In the genomic region with DNA sequence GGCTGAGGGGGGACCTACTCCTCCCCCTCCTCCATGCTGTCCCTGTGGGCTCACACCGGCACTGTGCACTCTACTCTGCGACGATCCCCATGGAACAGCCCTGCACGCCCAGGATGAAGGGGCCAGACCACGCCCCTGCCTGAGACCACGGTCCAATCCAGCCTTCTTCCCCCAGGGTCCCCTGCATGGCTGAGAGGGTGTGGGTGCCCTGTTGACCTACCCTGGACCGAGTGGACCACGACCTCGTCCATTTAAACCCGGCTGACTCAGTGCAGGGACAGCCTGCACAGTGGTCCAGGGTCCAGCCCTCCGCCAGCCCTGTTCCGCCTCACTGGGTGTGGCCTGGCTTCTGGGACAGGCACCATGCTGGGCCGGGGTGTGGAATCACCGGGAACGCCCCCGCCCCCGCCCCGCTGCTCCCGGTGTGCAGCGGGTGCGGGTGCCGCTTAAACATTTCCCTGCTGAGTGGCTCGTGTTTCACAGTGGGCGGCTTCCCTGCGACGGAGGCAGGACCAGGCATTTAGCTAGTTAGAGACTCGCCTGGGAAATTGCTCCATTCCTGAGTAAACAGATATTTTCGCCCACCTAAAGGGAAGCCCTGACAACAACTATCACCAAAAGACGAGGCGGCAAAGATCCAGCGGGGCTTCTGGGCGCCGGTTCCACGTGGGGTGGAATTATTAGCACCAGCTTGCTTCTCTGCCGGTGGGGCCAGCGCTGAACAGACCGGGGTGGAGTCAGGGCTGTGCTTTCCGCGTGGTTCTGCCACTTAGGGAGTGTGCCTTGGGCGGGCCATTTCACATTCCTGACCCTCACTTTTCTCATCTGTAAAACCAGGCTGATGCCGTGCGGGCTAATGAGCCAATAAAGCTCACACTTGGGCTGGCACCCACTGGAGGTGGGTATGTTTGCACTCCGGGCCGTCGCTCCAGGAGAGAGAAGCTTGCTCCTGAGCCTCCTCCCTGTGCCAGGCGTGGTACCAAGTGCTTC, we compare ENCODE assay signal across 8 cellular contexts. TPM values are rescaled to one million over a fixed set of nuclear protein-coding genes. Genes with fewer than 3 reads are reported as not detected.
A peak's percentile ranks its signal among the peaks of the same experiment; 100 is the strongest.
DNase-seq lines count a peak whose midpoint lies in the region; ATAC-seq, FAIRE-seq and TF ChIP-seq lines count a peak whose summit lies in the region.

No MANE protein-coding gene starts in this region.

- no peak overlapping the region for H2AFZ ChIP-seq in keratinocyte (ENCODE audit: control insufficient read depth, low read length)

- peaks cover 59% of the 10 kb centered on the region for H3K27me3 Mint-ChIP-seq in activated naive CD8-positive, alpha-beta T cell treated with anti-CD3 and anti-CD28 coated beads for 36 hours
- H3K27me3 Mint-ChIP-seq in natural killer cell (ENCODE audit: low read depth in 2 of 2): peaks cover 13 to 23% of the 10 kb centered on the region in 2 donors

- no peak overlapping the region for H3K9ac ChIP-seq in keratinocyte (ENCODE audit: control insufficient read depth, extremely low read depth, insufficient read depth, low read length)

- no peak for ATAC-seq in natural killer cell
- ATAC-seq in HG02981 (IDR thresholded peaks at IDR 0.05; ENCODE audit: unreplicated experiment): no peak

- H3K4me1 Mint-ChIP-seq in activated naive CD8-positive, alpha-beta T cell treated with anti-CD3 and anti-CD28 coated beads for 36 hours: peaks cover 16% of the 10 kb centered on the region
- no peaks in the 10 kb centered on the region for H3K4me1 Mint-ChIP-seq in natural killer cell

- H3K4me2 ChIP-seq in keratinocyte (ENCODE audit: control insufficient read depth, extremely low read depth, insufficient read depth, low read depth, low read length): peak overlapping the region; percentile 22

- H4K20me1 ChIP-seq in keratinocyte (ENCODE audit: control insufficient read depth, extremely low read depth, insufficient read depth, low read length): no peaks in the 10 kb centered on the region

- TF ChIP-seq CTCF in BE2C (IDR thresholded peaks at IDR 0.05; ENCODE audit: low read depth, low read length) (no peak), keratinocyte (optimal IDR thresholded peaks at IDR 0.05 in 1 of 3, IDR thresholded peaks at IDR 0.05 in 1 of 3, conservative IDR thresholded peaks at IDR 0.05 in 1 of 3; ENCODE audit: extremely low read depth in 1 of 3, insufficient read depth in 2 of 3, low read length in 3 of 3) (no peak), uterus (IDR thresholded peaks at IDR 0.05) (no peak), natural killer cell (IDR thresholded peaks at IDR 0.05) (no peak)

- H3K27ac ChIP-seq in keratinocyte (ENCODE audit: control insufficient read depth, insufficient read depth, low read length): no peak overlapping the region
- no peak overlapping the region for H3K27ac ChIP-seq in uterus

- H3K9me1 ChIP-seq in keratinocyte (ENCODE audit: control insufficient read depth, extremely low read depth, insufficient read depth, low read length): no peaks in the 10 kb centered on the region

- H3K36me3 ChIP-seq in BE2C: peaks cover 51% of the 10 kb centered on the region
- H3K36me3 ChIP-seq in keratinocyte (ENCODE audit: control insufficient read depth in 2 of 2, extremely low read depth in 1 of 2, insufficient read depth in 2 of 2, low read length in 2 of 2): no peaks in the 10 kb centered on the region
- no peaks in the 10 kb centered on the region for H3K36me3 ChIP-seq in uterus

- no peaks in the 10 kb centered on the region for H3K27me3 ChIP-seq in BE2C
- peaks cover 90% of the 10 kb centered on the region for H3K27me3 ChIP-seq in keratinocyte (ENCODE audit: control insufficient read depth, extremely low read depth, insufficient read depth, low read length)
- H3K27me3 ChIP-seq in uterus: peaks cover 0 to 7% of the 10 kb centered on the region in 2 donors

- intact Hi-C loops in uterus (cut with DNase I; ENCODE audit: low total_unique reads) (no loop called here), natural killer cell (cut with micrococcal nuclease) (no loop called here)

- no peaks in the 10 kb centered on the region for H3K36me3 Mint-ChIP-seq in activated naive CD8-positive, alpha-beta T cell treated with anti-CD3 and anti-CD28 coated beads for 36 hours
- H3K36me3 Mint-ChIP-seq in natural killer cell: no peaks in the 10 kb centered on the region

- dilution Hi-C loops in keratinocyte (cut with MboI; ENCODE audit: extremely low pct_ligation_motif_present, low sequenced_read_pairs): no loop called here

- H3K4me3 Mint-ChIP-seq in activated naive CD8-positive, alpha-beta T cell treated with anti-CD3 and anti-CD28 coated beads for 36 hours: no peak overlapping the region
- H3K4me3 Mint-ChIP-seq in natural killer cell: no peak overlapping the region

- H3K9me3 Mint-ChIP-seq in activated naive CD8-positive, alpha-beta T cell treated with anti-CD3 and anti-CD28 coated beads for 36 hours: no peaks in the 10 kb centered on the region
- no peaks in the 10 kb centered on the region for H3K9me3 Mint-ChIP-seq in natural killer cell

- no peak for TF ChIP-seq POLR2A in uterus (IDR thresholded peaks at IDR 0.05)

- no peaks in the 10 kb centered on the region for H3K9me3 ChIP-seq in BE2C
- H3K9me3 ChIP-seq in keratinocyte (ENCODE audit: control insufficient read depth, low read depth, low read length): no peaks in the 10 kb centered on the region
- H3K9me3 ChIP-seq in uterus: no peaks in the 10 kb centered on the region

- no peak for FAIRE-seq in keratinocyte (lab: Jason Lieb, UNC)

- H3K4me1 ChIP-seq in BE2C: peaks cover 23% of the 10 kb centered on the region
- peaks cover 5% of the 10 kb centered on the region for H3K4me1 ChIP-seq in keratinocyte (ENCODE audit: control insufficient read depth, extremely low read depth, insufficient read depth, low read length)
- H3K4me1 ChIP-seq in uterus: peaks cover 0 to 5% of the 10 kb centered on the region in 2 donors

- DNase-seq in BE2C (peak; percentile 79), HK-2 (ENCODE audit: unreplicated experiment) (peak; percentile 63), keratinocyte (ENCODE audit: low read depth, low spot score) (no peak), uterus (peak; percentile 26 to 61), natural killer cell (no peak), T-helper 9 cell (no peak)
- DNase-seq in activated naive CD8-positive, alpha-beta T cell treated with anti-CD3 and anti-CD28 coated beads for 36 hours: peak; percentile 12

- H3K4me3 ChIP-seq in BE2C (ENCODE audit: low read depth, low read length): no peak overlapping the region
- H3K4me3 ChIP-seq in keratinocyte (ENCODE audit: control insufficient read depth in 2 of 3, extremely low read depth in 1 of 3, insufficient read depth in 2 of 3, low read depth in 1 of 3, low read length in 3 of 3): peak overlapping the region in 1 of 3 experiments; percentile 19
- no peak overlapping the region for H3K4me3 ChIP-seq in uterus

- no peak overlapping the region for H3K27ac Mint-ChIP-seq in activated naive CD8-positive, alpha-beta T cell treated with anti-CD3 and anti-CD28 coated beads for 36 hours
- H3K27ac Mint-ChIP-seq in natural killer cell: no peak overlapping the region

- no peaks in the 10 kb centered on the region for H3K79me2 ChIP-seq in keratinocyte (ENCODE audit: control insufficient read depth, insufficient read depth, low read length)

RNA-seq across cellular contexts. Expression of gene DBH, which starts 22.6 kb away (rescaled TPM):
- 42.7 TPM for polyA plus RNA-seq in BE2C (2012; ENCODE audit: insufficient read depth, insufficient read length, low read depth)
- total RNA-seq in activated naive CD8-positive, alpha-beta T cell treated with anti-CD3 and anti-CD28 coated beads for 36 hours: not detected
- polyA plus RNA-seq in keratinocyte: not detected in 3 replicates
- not detected for polyA plus RNA-seq in keratinocyte (2011; ENCODE audit: low read depth)
- not detected in 2 replicates for polyA plus RNA-seq in keratinocyte (2011; cell fraction: cytosol; rRNA removed)
- polyA plus RNA-seq in keratinocyte (2011; cell fraction: nucleus; rRNA removed): not detected in 2 replicates
- not detected in 2 replicates for polyA plus RNA-seq in keratinocyte (2012; ENCODE audit: low replicate concordance)
- polyA minus RNA-seq in keratinocyte: not detected in 3 replicates
- polyA minus RNA-seq in keratinocyte (2011; cell fraction: cytosol; rRNA and poly(A)+ RNA removed): not detected
- polyA minus RNA-seq in keratinocyte (2011; cell fraction: nucleus; rRNA and poly(A)+ RNA removed): not detected in 2 replicates
- total RNA-seq in uterus: 1 to 10 TPM in 1 of 4 donors, not detected in 3; 1.3 TPM
- total RNA-seq in natural killer cell: not detected

RNA-seq across cellular contexts. Expression of gene FAM163B, which starts 49.5 kb away (rescaled TPM):
- 8.5 TPM for polyA plus RNA-seq in BE2C (2012; ENCODE audit: insufficient read depth, insufficient read length, low read depth)
- not detected for total RNA-seq in activated naive CD8-positive, alpha-beta T cell treated with anti-CD3 and anti-CD28 coated beads for 36 hours
- polyA plus RNA-seq in keratinocyte: not detected in 3 replicates
- not detected for polyA plus RNA-seq in keratinocyte (2011; ENCODE audit: low read depth)
- not detected in 2 replicates for polyA plus RNA-seq in keratinocyte (2011; cell fraction: cytosol; rRNA removed)
- polyA plus RNA-seq in keratinocyte (2011; cell fraction: nucleus; rRNA removed): not detected in 2 replicates
- not detected in 2 replicates for polyA plus RNA-seq in keratinocyte (2012; ENCODE audit: low replicate concordance)
- polyA minus RNA-seq in keratinocyte: not detected in 3 replicates
- polyA minus RNA-seq in keratinocyte (2011; cell fraction: cytosol; rRNA and poly(A)+ RNA removed): not detected
- not detected in 2 replicates for polyA minus RNA-seq in keratinocyte (2011; cell fraction: nucleus; rRNA and poly(A)+ RNA removed)
- total RNA-seq in uterus (not detected), natural killer cell (not detected)

Comparison
In these comparisons a context has a peak if more than half of its experiments do, and no peak if none do; other contexts are left out.
1. DNase-seq: peak in BE2C (single experiment), HK-2 (single experiment), activated naive CD8-positive, alpha-beta T cell treated with anti-CD3 and anti-CD28 coated beads for 36 hours (single experiment) and uterus (2 of 2); none in keratinocyte (single experiment), natural killer cell (single experiment) and T-helper 9 cell (single experiment).